8 cellular contexts compared by ENCODE assay signal in genomic region chr3:190183121-190183520, GRCh38.
DNase-seq lines count a peak whose midpoint lies in the region; FAIRE-seq and TF ChIP-seq lines count a peak whose summit lies in the region.

No MANE protein-coding gene starts in this region.

- H3K36me3 ChIP-seq in HEK293 (ENCODE audit: control insufficient read depth in 2 of 2, insufficient read depth in 1 of 2, low read length in 2 of 2) = no peaks in the 10 kb centered on the region
- no peaks in the 10 kb centered on the region for H3K36me3 ChIP-seq in kidney epithelial cell (ENCODE audit: control insufficient read depth, insufficient read depth, low read length)

- peak overlapping the region; percentile 61 for H3K27ac ChIP-seq in HEK293 (ENCODE audit: extremely low read depth, low read depth, low read length)

- TF ChIP-seq CTCF in AG10803 (conservative IDR thresholded peaks at IDR 0.05; ENCODE audit: low read length) = no peak
- no peak for TF ChIP-seq CTCF in HEK293 (tag by site-specific recombination; IDR thresholded peaks at IDR 0.05)
- TF ChIP-seq CTCF in kidney epithelial cell (IDR thresholded peaks at IDR 0.05; ENCODE audit: insufficient read depth, low read length, poor library complexity, severe bottlenecking) = no peak

- no peak for FAIRE-seq in GM19239 (lab: Jason Lieb, UNC)

- H3K4me3 ChIP-seq in AG10803 (ENCODE audit: low read length) (no peak overlapping the region), HEK293 (ENCODE audit: low read depth, low read length) (no peak overlapping the region), kidney epithelial cell (ENCODE audit: low read depth, low read length) (no peak overlapping the region)

- POLR2A ChIA-PET in HEK293 (lab: Yijun Ruan, JAX) = interaction anchor here (1.1 to 1.2 kb wide), 2 partner anchors 15 to 62 kb away, joined by 3 to 4 read pairs; partner anchors contain the start of gene P3H2

- DNase-seq in AG10803 (ENCODE audit: low read depth) = peak; percentile 96
- peak; percentile 97 for DNase-seq in amniotic epithelial cell (ENCODE audit: low read depth)
- DNase-seq in kidney epithelial cell (ENCODE audit: low read depth) = peak; percentile 80
- DNase-seq in activated CD4-positive, CD25-positive, alpha-beta regulatory T cell treated with anti-CD3 and anti-CD28 coated beads, Interleukin-2, amount 50 U/mL, for 72 hours = no peak
- DNase-seq in GM19239 (ENCODE audit: insufficient read length, low spot score) = no peak
- no peak for DNase-seq in UCSD-AML1 (lab: John Stamatoyannopoulos, UW; ENCODE audit: unreplicated experiment)
- DNase-seq in superior temporal gyrus (ENCODE audit: extremely low spot score) = no peak

- no peaks in the 10 kb centered on the region for H3K27me3 ChIP-seq in kidney epithelial cell (ENCODE audit: control insufficient read depth, insufficient read depth, low read length)

- CTCF ChIA-PET in HEK293 (lab: Yijun Ruan, JAX) = interaction anchor here (0.5 to 1.0 kb wide), 3 partner anchors 61 to 226 kb away, joined by 3 to 4 read pairs (median 3); no protein-coding TSS in a partner anchor

- no peaks in the 10 kb centered on the region for H3K9me3 ChIP-seq in HEK293 (ENCODE audit: control insufficient read depth, insufficient read depth, low read depth, low read length)

- H3K4me1 ChIP-seq in HEK293 (ENCODE audit: control insufficient read depth, insufficient read depth, low read length) = peaks cover 10% of the 10 kb centered on the region

TF ChIP-seq in HEK293, 187 proteins besides CTCF, POLR2A, EP300 and RAD21 (continues in another document):
- TF ChIP-seq RBAK (tag by site-specific recombination; IDR thresholded peaks at IDR 0.05) (no peak), GLIS2 (tag by site-specific recombination; IDR thresholded peaks at IDR 0.05) (no peak), ZFP37 (tag by site-specific recombination; IDR thresholded peaks at IDR 0.05) (peak; percentile 77; the same call in 1 of the 2 replicates), ZNF266 (tag by site-specific recombination; IDR thresholded peaks at IDR 0.05; ENCODE audit: low read depth) (no peak), ZBTB7A (tag by site-specific recombination; IDR thresholded peaks at IDR 0.05; ENCODE audit: low read depth) (no peak), ZNF202 (tag by site-specific recombination; IDR thresholded peaks at IDR 0.05; ENCODE audit: borderline replicate concordance) (no peak), HOXD13 (CRISPR knock-in tag; IDR thresholded peaks at IDR 0.05; ENCODE audit: borderline replicate concordance) (peak; percentile 89), ZNF501 (tag by site-specific recombination; IDR thresholded peaks at IDR 0.05) (no peak), ZNF24 (tag by site-specific recombination; IDR thresholded peaks at IDR 0.05) (peak; percentile 83; the same call in 1 of the 2 replicates), SP3 (tag by site-specific recombination; IDR thresholded peaks at IDR 0.05) (no peak), KLF8 (tag by site-specific recombination; IDR thresholded peaks at IDR 0.05) (0 out of 2 replicates have a peak, but pooled peaks have one; percentile 34), BCL6B (tag by site-specific recombination; IDR thresholded peaks at IDR 0.05) (no peak), ZNF624 (tag by site-specific recombination; IDR thresholded peaks at IDR 0.05) (no peak), ZNF544 (tag by site-specific recombination; IDR thresholded peaks at IDR 0.05) (no peak), ZNF433 (tag by site-specific recombination; IDR thresholded peaks at IDR 0.05; ENCODE audit: low read depth) (no peak), ZNF416 (tag by site-specific recombination; IDR thresholded peaks at IDR 0.05) (no peak), GLIS1 (tag by site-specific recombination; IDR thresholded peaks at IDR 0.05) (peak; percentile 67), ZNF138 (tag by site-specific recombination; IDR thresholded peaks at IDR 0.05; ENCODE audit: borderline replicate concordance) (no peak), ZNF600 (tag by site-specific recombination; IDR thresholded peaks at IDR 0.05) (peak; percentile 91), ZNF692 (tag by site-specific recombination; IDR thresholded peaks at IDR 0.05) (peak; percentile 79; the same call in 1 of the 2 replicates), ZXDB (tag by site-specific recombination; IDR thresholded peaks at IDR 0.05) (peak; percentile 55; the same call in 1 of the 2 replicates), ZBTB49 (tag by site-specific recombination; IDR thresholded peaks at IDR 0.05; ENCODE audit: low read depth) (no peak), ZFP69B (tag by site-specific recombination; IDR thresholded peaks at IDR 0.05) (peak; percentile 82), ZBTB44 (tag by site-specific recombination; IDR thresholded peaks at IDR 0.05) (no peak), PRDM6 (tag by site-specific recombination; IDR thresholded peaks at IDR 0.05) (peak; percentile 95), FEZF1 (tag by site-specific recombination; IDR thresholded peaks at IDR 0.05) (peak; percentile 46)

Comparison
In these comparisons a context has a peak if more than half of its experiments do, and no peak if none do; other contexts are left out.
1. DNase-seq: peak in AG10803 (single experiment), amniotic epithelial cell (single experiment) and kidney epithelial cell (single experiment); none in activated CD4-positive, CD25-positive, alpha-beta regulatory T cell treated with anti-CD3 and anti-CD28 coated beads, Interleukin-2, amount 50 U/mL, for 72 hours (single experiment), GM19239 (single experiment), UCSD-AML1 (single experiment) and superior temporal gyrus (single experiment).